10 cellular contexts compared by ENCODE assay signal in genomic region chr17:77124192-77124908, GRCh38. TPM values are rescaled to one million over a fixed set of nuclear protein-coding genes. Genes with fewer than 3 reads are reported as not detected.
A peak's percentile ranks its signal among the peaks of the same experiment; 100 is the strongest.
DNase-seq lines count a peak whose midpoint lies in the region; ATAC-seq, FAIRE-seq and TF ChIP-seq lines count a peak whose summit lies in the region.
"Had no signal": no experiment of that assay in that cellular context is flagged by ENCODE, and none has a peak within 500 bp of the region (broad histone marks: within the 10 kb centered on the region; RNA-seq: fewer than 3 reads in every experiment).

No MANE protein-coding gene starts in this region.

- H3K9me3 ChIP-seq in adrenal gland (replicated peaks in 1 of 3): no peaks in the 10 kb centered on the region
- H3K9me3 ChIP-seq in gastrocnemius medialis: no peaks in the 10 kb centered on the region

- H3K4me3 ChIP-seq in adrenal gland: no peak overlapping the region
- no peak overlapping the region for H3K4me3 ChIP-seq in gastrocnemius medialis

- H3K36me3 Mint-ChIP-seq in activated CD4-positive, alpha-beta memory T cell treated with anti-CD3 and anti-CD28 coated beads, Interleukin-2, amount 10 ng/mL, durations not matched to agents 7 days and 5 days (ENCODE audit: low read depth): peaks cover 4% of the 10 kb centered on the region

- H3K27me3 ChIP-seq in adrenal gland: no peaks in the 10 kb centered on the region
- H3K27me3 ChIP-seq in gastrocnemius medialis: no peaks in the 10 kb centered on the region

- CTCF ChIA-PET in activated CD4-positive, alpha-beta memory T cell treated with anti-CD3 and anti-CD28 coated beads, Interleukin-2, amount 10 ng/mL, durations not matched to agents 7 days and 5 days (lab: Charles Lee): interaction anchor here (0.6 to 1.3 kb wide), 2 partner anchors 37 to 46 kb away, joined by 3 to 4 read pairs; no protein-coding TSS in a partner anchor

- H3K4me1 Mint-ChIP-seq in activated CD4-positive, alpha-beta memory T cell treated with anti-CD3 and anti-CD28 coated beads, Interleukin-2, amount 10 ng/mL, durations not matched to agents 7 days and 5 days: peaks cover 50% of the 10 kb centered on the region

- POLR2A ChIA-PET in activated CD4-positive, alpha-beta memory T cell treated with anti-CD3 and anti-CD28 coated beads, Interleukin-2, amount 10 ng/mL, durations not matched to agents 7 days and 5 days (lab: Charles Lee): interaction anchor here (1.1 to 3.3 kb wide), 3 partner anchors 14 to 34 kb away, joined by 4 to 16 read pairs (median 4); partner anchors contain the start of gene SEC14L1

- no peak for TF ChIP-seq POLR2A in adrenal gland (IDR thresholded peaks at IDR 0.05)
- peak; percentile 38 to 57 for TF ChIP-seq POLR2A in gastrocnemius medialis (IDR thresholded peaks at IDR 0.05)

- in situ Hi-C loops in gastrocnemius medialis (cut with MboI; ENCODE audit: low sequenced_read_pairs in 4 of 4): no loop called here

- H3K4me1 ChIP-seq in adrenal gland (replicated peaks in 1 of 2) (peaks cover 17 to 49% of the 10 kb centered on the region in 2 donors), gastrocnemius medialis (peaks cover 43 to 61% of the 10 kb centered on the region in 2 donors)

- no peak overlapping the region for H3K4me3 Mint-ChIP-seq in activated CD4-positive, alpha-beta memory T cell treated with anti-CD3 and anti-CD28 coated beads, Interleukin-2, amount 10 ng/mL, durations not matched to agents 7 days and 5 days

- H3K27ac ChIP-seq in adrenal gland (peak overlapping the region; percentile 34 to 79 (median 73)), gastrocnemius medialis (peak overlapping the region; percentile 82 to 92 (median 86))

- ATAC-seq in left cardiac atrium (peak in 1 of 2 donors; percentile 39), gastrocnemius medialis (peak; percentile 13 to 47), GM18909 (IDR thresholded peaks at IDR 0.05; ENCODE audit: poor library complexity, unreplicated experiment) (no peak)

- WGBS in adrenal gland, 4 donors: 59 to 67% (median 61%) methylated on average over 15 of the region's 15 CpGs

- H3K36me3 ChIP-seq in adrenal gland (replicated peaks in 1 of 2) (no peaks in the 10 kb centered on the region), gastrocnemius medialis (no peaks in the 10 kb centered on the region)

- H3K27ac Mint-ChIP-seq in activated CD4-positive, alpha-beta memory T cell treated with anti-CD3 and anti-CD28 coated beads, Interleukin-2, amount 10 ng/mL, durations not matched to agents 7 days and 5 days: no peak overlapping the region

- intact Hi-C loops in adrenal gland (cut with DNase I) (no loop called here), left cardiac atrium (cut with DNase I) (no loop called here), gastrocnemius medialis (cut with DNase I; ENCODE audit: low total_unique reads) (no loop called here)

- no peaks in the 10 kb centered on the region for H3K27me3 Mint-ChIP-seq in activated CD4-positive, alpha-beta memory T cell treated with anti-CD3 and anti-CD28 coated beads, Interleukin-2, amount 10 ng/mL, durations not matched to agents 7 days and 5 days

- H3K9me3 Mint-ChIP-seq in activated CD4-positive, alpha-beta memory T cell treated with anti-CD3 and anti-CD28 coated beads, Interleukin-2, amount 10 ng/mL, durations not matched to agents 7 days and 5 days: no peaks in the 10 kb centered on the region

- DNase-seq in ELR (ENCODE audit: low read depth): peak; percentile 97
- peak in 5 of 7 donors; percentile 45 to 79 (median 51) for DNase-seq in adrenal gland
- peak; percentile 32 for DNase-seq in left cardiac atrium
- DNase-seq in gastrocnemius medialis: peak in 1 of 2 donors; percentile 33
- DNase-seq in frontal cortex (ENCODE audit: low spot score in 2 of 2): no peak
- no peak for DNase-seq in activated CD4-positive, alpha-beta memory T cell treated with anti-CD3 and anti-CD28 coated beads, Interleukin-2, amount 10 ng/mL, durations not matched to agents 7 days and 5 days
- no peak for DNase-seq in HT-29 (ENCODE audit: low spot score)
- DNase-seq: activated naive CD4-positive, alpha-beta T cell treated with Interleukin-2 at 50 U/mL for 16 hours; H7 had no signal

- TF ChIP-seq CTCF in adrenal gland (IDR thresholded peaks at IDR 0.05) (no peak), gastrocnemius medialis (IDR thresholded peaks at IDR 0.05 in 4 of 5, conservative IDR thresholded peaks at IDR 0.05 in 1 of 5) (no peak)

- no peak for FAIRE-seq in frontal cortex (lab: Jason Lieb, UNC)

RNA-seq across cellular contexts. Expression of gene SEC14L1, which starts 16.4 kb away (rescaled TPM):
- total RNA-seq in adrenal gland (100 to 1,000 TPM; 130 to 255 (median 199) TPM), left cardiac atrium (10 to 100 TPM; 71.6 to 82.2 TPM), gastrocnemius medialis (10 to 100 TPM; 55.0 to 94.1 (median 73.7) TPM), frontal cortex (56.3 TPM)
- 100 to 1,000 TPM in 2 of 3 donors, 10 to 100 TPM in 1; 61.8 to 125 (median 119) TPM for polyA plus RNA-seq in adrenal gland
- 10 to 100 TPM; 77.2 to 82.2 TPM for total RNA-seq in activated CD4-positive, alpha-beta memory T cell treated with anti-CD3 and anti-CD28 coated beads, Interleukin-2, amount 10 ng/mL, durations not matched to agents 7 days and 5 days
- total RNA-seq in HT-29 (2014; rRNA removed; shearing (Covaris generic)): 13.9 and 16.1 TPM in 2 replicates

Comparison
In these comparisons a context has a peak if more than half of its experiments do, and no peak if none do; other contexts are left out.
1. DNase-seq: peak in ELR (single experiment), adrenal gland (5 of 7) and left cardiac atrium (single experiment); none in frontal cortex (0 of 2), activated CD4-positive, alpha-beta memory T cell treated with anti-CD3 and anti-CD28 coated beads, Interleukin-2, amount 10 ng/mL, durations not matched to agents 7 days and 5 days (single experiment) and HT-29 (single experiment).
2. POLR2A ChIP-seq: peak in gastrocnemius medialis (2 of 2); none in adrenal gland (0 of 2).